In genomic region chr20:58441723-58442122, GRCh38 we compare ENCODE assay signal across 27 cellular contexts. TPM values are rescaled to one million over a fixed set of nuclear protein-coding genes. Genes with fewer than 3 reads are reported as not detected.
A peak's percentile ranks its signal among the peaks of the same experiment; 100 is the strongest.
DNase-seq lines count a peak whose midpoint lies in the region; ATAC-seq, FAIRE-seq and TF ChIP-seq lines count a peak whose summit lies in the region.
"Had no signal": no experiment of that assay in that cellular context is flagged by ENCODE, and none has a peak within 500 bp of the region (broad histone marks: within the 10 kb centered on the region; RNA-seq: fewer than 3 reads in every experiment).

No MANE protein-coding gene starts in this region.

- ATAC-seq in GM23338 = peak; percentile 61
- ATAC-seq in WTC11 = peak; percentile 56
- no peak for ATAC-seq in HG02571 (IDR thresholded peaks at IDR 0.05; ENCODE audit: unreplicated experiment)
- ATAC-seq: PC-3, Right ventricle myocardium inferior, SK-N-SH treated with all-trans-retinoic acid at 6 μM for 48 hours had no signal

- no peak overlapping the region for H2AK5ac ChIP-seq in H1 (ENCODE audit: low read depth, low read length)

- no peak overlapping the region for H2BK15ac ChIP-seq in H1 (ENCODE audit: low read length)

- no peaks in the 10 kb centered on the region for H3K23me2 ChIP-seq in H1 (ENCODE audit: low read depth, low read length)

- no peak for FAIRE-seq in H1 (lab: Jason Lieb, UNC)
- FAIRE-seq: G401.6, H54 had no signal

- H3K79me1 ChIP-seq in H1 (ENCODE audit: low read depth, low read length) = peaks cover 5% of the 10 kb centered on the region; the same call in 1 of the 2 replicates

- no peak overlapping the region for H3K4me3 ChIP-seq in GM23338
- no peak overlapping the region for H3K4me3 ChIP-seq in H1 (ENCODE audit: extremely low read depth in 1 of 4, insufficient read depth in 2 of 4, low read depth in 3 of 4, low read length in 4 of 4)
- H3K4me3 ChIP-seq: SJCRH30 had no signal

- POLR2A ChIA-PET in activated CD4-positive, alpha-beta T cell treated with anti-CD3 and anti-CD28 coated beads, Interleukin-2, amount 10 ng/mL, durations not matched to agents 7 days and 5 days (lab: Charles Lee) = interaction anchor here (0.6 kb wide), 1 partner anchor 9 kb away, joined by 3 read pairs; no protein-coding TSS in a partner anchor
- POLR2A ChIA-PET in WTC11 (lab: Charles Lee) (no interaction called here), H1 (lab: Charles Lee; ENCODE audit: partially characterized antibody) (interaction anchor here (0.7 to 1.0 kb wide), 2 partner anchors 12 to 93 kb away, joined by 3 read pairs; no protein-coding TSS in a partner anchor)

- no peak overlapping the region for H3K9ac ChIP-seq in H1 (replicated peaks in 1 of 4; ENCODE audit: extremely low read depth in 1 of 4, low read depth in 3 of 4, low read length in 3 of 4)
- H3K9ac ChIP-seq: KMS-11 had no signal

- no peak for DNase-seq in activated CD4-positive, alpha-beta T cell treated with anti-CD3 and anti-CD28 coated beads, Interleukin-2, amount 10 ng/mL, durations not matched to agents 24 days and 14 days
- no peak for DNase-seq in activated CD4-positive, alpha-beta T cell treated with anti-CD3 and anti-CD28 coated beads, Interleukin-2, amount 10 ng/mL, durations not matched to agents 7 days and 5 days
- DNase-seq in GM23338 (ENCODE audit: low spot score) (no peak), WTC11 (ENCODE audit: low spot score) (no peak), H1 (ENCODE audit: low read depth in 1 of 2, low spot score in 2 of 2) (no peak), anterior cingulate cortex (lab: John Stamatoyannopoulos, UW) (no peak), activated gamma-delta T cell treated with Interleukin-2 at 50 U/mL for 16 hours (no peak)
- DNase-seq: 8988T; ACHN; Caco-2; NCI-H1048; NCI-H1417; NCI-H1694; NCI-H2029 treated with DMSO at 0.1 percent for 48 hours; NCI-H446 treated with DMSO at 0.1 percent for 48 hours; NCI-H526; NCI-H82; NK-92 treated with Interleukin-12 subunit alpha and Interleukin-12 subunit beta, amount 100 ng/mL, for 24 hours; PC-3; SJCRH30 had no signal

- 0 out of 2 replicates have a peak, but pooled peaks cover 5% of the 10 kb centered on the region for H3K36me3 ChIP-seq in GM23338 (ENCODE audit: insufficient read depth)
- peaks cover 2 to 17% (median 5%) of the 10 kb centered on the region in 4 experiments; a peak in 3 of 8 replicates for H3K36me3 ChIP-seq in H1 (ENCODE audit: control insufficient read depth in 2 of 4, insufficient read depth in 4 of 4, low read length in 3 of 4)

- 0 out of 2 replicates have a peak overlapping the region, but pooled peaks have one; percentile 73 for H3K18ac ChIP-seq in H1 (ENCODE audit: extremely low read depth, low read length)

- H3K36me3 Mint-ChIP-seq in activated CD4-positive, alpha-beta T cell treated with anti-CD3 and anti-CD28 coated beads, Interleukin-2, amount 10 ng/mL, durations not matched to agents 24 days and 14 days (ENCODE audit: low read depth) = peaks cover 51% of the 10 kb centered on the region
- H3K36me3 Mint-ChIP-seq in activated CD4-positive, alpha-beta T cell treated with anti-CD3 and anti-CD28 coated beads, Interleukin-2, amount 10 ng/mL, durations not matched to agents 7 days and 5 days (ENCODE audit: low read depth) = peaks cover 31% of the 10 kb centered on the region
- peaks cover 36% of the 10 kb centered on the region; the same call in 2 of the 3 replicates for H3K36me3 Mint-ChIP-seq in GM23338 (ENCODE audit: low read depth)
- peaks cover 26% of the 10 kb centered on the region for H3K36me3 Mint-ChIP-seq in WTC11

- H3K27ac Mint-ChIP-seq in activated CD4-positive, alpha-beta T cell treated with anti-CD3 and anti-CD28 coated beads, Interleukin-2, amount 10 ng/mL, durations not matched to agents 24 days and 14 days = peak overlapping the region; percentile 59
- no peak overlapping the region for H3K27ac Mint-ChIP-seq in activated CD4-positive, alpha-beta T cell treated with anti-CD3 and anti-CD28 coated beads, Interleukin-2, amount 10 ng/mL, durations not matched to agents 7 days and 5 days
- H3K27ac Mint-ChIP-seq in GM23338 = no peak overlapping the region
- H3K27ac Mint-ChIP-seq in WTC11 = no peak overlapping the region

- H3K56ac ChIP-seq in H1 (replicated peaks; ENCODE audit: insufficient read length, low read depth, low read length) = no peak overlapping the region

- H3K9me3 Mint-ChIP-seq in activated CD4-positive, alpha-beta T cell treated with anti-CD3 and anti-CD28 coated beads, Interleukin-2, amount 10 ng/mL, durations not matched to agents 24 days and 14 days = no peaks in the 10 kb centered on the region
- H3K9me3 Mint-ChIP-seq in activated CD4-positive, alpha-beta T cell treated with anti-CD3 and anti-CD28 coated beads, Interleukin-2, amount 10 ng/mL, durations not matched to agents 7 days and 5 days = no peaks in the 10 kb centered on the region
- no peaks in the 10 kb centered on the region for H3K9me3 Mint-ChIP-seq in GM23338
- no peaks in the 10 kb centered on the region for H3K9me3 Mint-ChIP-seq in WTC11
- H3K9me3 Mint-ChIP-seq: IgD-negative memory B cell had no signal

- no peak overlapping the region for H2BK120ac ChIP-seq in H1 (replicated peaks; ENCODE audit: low read depth, low read length)

- no peak overlapping the region for H2AFZ ChIP-seq in GM23338
- no peak overlapping the region for H2AFZ ChIP-seq in H1 (ENCODE audit: low read length)

- H3K27me3 ChIP-seq in GM23338 (ENCODE audit: insufficient read depth) = no peaks in the 10 kb centered on the region
- no peaks in the 10 kb centered on the region for H3K27me3 ChIP-seq in H1 (replicated peaks in 1 of 4; ENCODE audit: control insufficient read depth in 3 of 4, extremely low read depth in 1 of 4, insufficient read depth in 3 of 4, low read length in 3 of 4)
- H3K27me3 ChIP-seq: SJCRH30 had no signal

- peak overlapping the region; percentile 21; the same call in 1 of the 2 replicates for H3K27ac ChIP-seq in GM23338 (ENCODE audit: low read depth)
- H3K27ac ChIP-seq in H1 (ENCODE audit: low read depth, low read length) = no peak overlapping the region
- H3K27ac ChIP-seq: KMS-11, SJCRH30 had no signal

- H3K9me2 ChIP-seq in GM23338 (ENCODE audit: insufficient read depth) = no peaks in the 10 kb centered on the region

- peaks cover 46% of the 10 kb centered on the region for H3K79me2 ChIP-seq in GM23338 (replicated peaks; ENCODE audit: insufficient read depth)
- peaks cover 7 to 37% of the 10 kb centered on the region in 2 experiments; a peak in 3 of 4 replicates for H3K79me2 ChIP-seq in H1 (ENCODE audit: control insufficient read depth in 1 of 2, insufficient read depth in 2 of 2, low read length in 2 of 2)

- no peak for TF ChIP-seq EP300 in H1 (IDR thresholded peaks at IDR 0.05; ENCODE audit: borderline replicate concordance in 1 of 2, low read depth in 2 of 2, low read length in 2 of 2)

- H4K8ac ChIP-seq in H1 (ENCODE audit: extremely low read depth, insufficient read depth, low read length) = no peak overlapping the region

- H3K4me1 Mint-ChIP-seq in activated CD4-positive, alpha-beta T cell treated with anti-CD3 and anti-CD28 coated beads, Interleukin-2, amount 10 ng/mL, durations not matched to agents 24 days and 14 days = peaks cover 29% of the 10 kb centered on the region
- H3K4me1 Mint-ChIP-seq in activated CD4-positive, alpha-beta T cell treated with anti-CD3 and anti-CD28 coated beads, Interleukin-2, amount 10 ng/mL, durations not matched to agents 7 days and 5 days = peaks cover 22% of the 10 kb centered on the region
- peaks cover 40% of the 10 kb centered on the region for H3K4me1 Mint-ChIP-seq in GM23338
- H3K4me1 Mint-ChIP-seq in WTC11 = peaks cover 48% of the 10 kb centered on the region

- no peak for TF ChIP-seq RAD21 in H1 (IDR thresholded peaks at IDR 0.05 in 1 of 2, conservative IDR thresholded peaks at IDR 0.05 in 1 of 2; ENCODE audit: low read depth in 2 of 2, low read length in 2 of 2)

- no peak overlapping the region for H3K23ac ChIP-seq in H1 (ENCODE audit: insufficient read length)

- H2BK5ac ChIP-seq in H1 (ENCODE audit: low read depth, low read length) = no peak overlapping the region

- CTCF ChIA-PET in activated CD4-positive, alpha-beta T cell treated with anti-CD3 and anti-CD28 coated beads, Interleukin-2, amount 10 ng/mL, durations not matched to agents 7 days and 5 days (lab: Charles Lee) = interaction anchor here (0.6 to 1.8 kb wide), 2 partner anchors 21 to 1966 kb away, joined by 4 read pairs; no protein-coding TSS in a partner anchor
- CTCF ChIA-PET in WTC11 (lab: Charles Lee) = interaction anchor here (0.9 to 1.4 kb wide), 3 partner anchors 40 to 194 kb away, joined by 3 to 5 read pairs (median 4); no protein-coding TSS in a partner anchor
- CTCF ChIA-PET in H1 (lab: Charles Lee; ENCODE audit: partially characterized antibody) = interaction anchor here (0.9 to 2.0 kb wide), 9 partner anchors 9 to 208 kb away, joined by 3 to 6 read pairs (median 3); no protein-coding TSS in a partner anchor

- H3K4ac ChIP-seq in H1 (replicated peaks; ENCODE audit: insufficient read length, low read depth, low read length) = no peak overlapping the region

- no peak for TF ChIP-seq POLR2A in H1 (IDR thresholded peaks at IDR 0.05; ENCODE audit: control extremely low read depth in 1 of 2, low read depth in 2 of 2, low read length in 2 of 2)

- no peaks in the 10 kb centered on the region; the same call in 1 of the 2 replicates for H3F3A ChIP-seq in GM23338 (replicated peaks; ENCODE audit: low read depth)

- H3K9me3 ChIP-seq in H1 (ENCODE audit: insufficient read depth in 2 of 2, low read depth in 1 of 2, low read length in 1 of 2) = no peaks in the 10 kb centered on the region
- H3K9me3 ChIP-seq: Caco-2, SJCRH30 had no signal

- H2BK20ac ChIP-seq in H1 (ENCODE audit: low read length) = no peak overlapping the region

- H3K4me1 ChIP-seq in GM23338 (ENCODE audit: insufficient read depth) = peaks cover 31% of the 10 kb centered on the region
- peaks cover 0 to 14% (median 10%) of the 10 kb centered on the region in 4 experiments; a peak in 4 of 7 replicates for H3K4me1 ChIP-seq in H1 (replicated peaks in 1 of 4; ENCODE audit: control insufficient read depth in 3 of 4, insufficient read depth in 4 of 4, low read length in 3 of 4)
- H3K4me1 ChIP-seq: SJCRH30 had no signal

- H4K91ac ChIP-seq in H1 (replicated peaks; ENCODE audit: insufficient read length, low read length) = no peak overlapping the region

- H3K4me2 ChIP-seq in GM23338 = peak overlapping the region; percentile 58; the same call in 1 of the 2 replicates
- H3K4me2 ChIP-seq in H1 (ENCODE audit: insufficient read depth in 1 of 2, low read depth in 2 of 2, low read length in 2 of 2) = no peak overlapping the region
- H3K4me2 ChIP-seq: KMS-11 had no signal

- no peak for TF ChIP-seq CTCF in GM23338 (conservative IDR thresholded peaks at IDR 0.05; ENCODE audit: low read depth in 2 of 2)
- no peak for TF ChIP-seq CTCF in WTC11 (IDR thresholded peaks at IDR 0.05)
- no peak for TF ChIP-seq CTCF in H1 (IDR thresholded peaks at IDR 0.05; ENCODE audit: control extremely low read depth in 1 of 3, insufficient read depth in 1 of 3, low read depth in 1 of 3, low read length in 3 of 3)

- no peak overlapping the region for H3K14ac ChIP-seq in H1 (ENCODE audit: insufficient read length)

- no peak overlapping the region for H2BK12ac ChIP-seq in H1 (ENCODE audit: low read depth, low read length)

- H4K20me1 ChIP-seq in GM23338 (replicated peaks; ENCODE audit: insufficient read depth) = no peaks in the 10 kb centered on the region; the same call in 1 of the 2 replicates
- no peaks in the 10 kb centered on the region for H4K20me1 ChIP-seq in H1 (replicated peaks in 1 of 2; ENCODE audit: control insufficient read depth in 1 of 2, insufficient read depth in 2 of 2, low read length in 2 of 2)

- no peak overlapping the region for H3K4me3 Mint-ChIP-seq in activated CD4-positive, alpha-beta T cell treated with anti-CD3 and anti-CD28 coated beads, Interleukin-2, amount 10 ng/mL, durations not matched to agents 24 days and 14 days
- no peak overlapping the region for H3K4me3 Mint-ChIP-seq in activated CD4-positive, alpha-beta T cell treated with anti-CD3 and anti-CD28 coated beads, Interleukin-2, amount 10 ng/mL, durations not matched to agents 7 days and 5 days
- H3K4me3 Mint-ChIP-seq in GM23338 = no peak overlapping the region
- H3K4me3 Mint-ChIP-seq in WTC11 = no peak overlapping the region
- H3K4me3 Mint-ChIP-seq: IgD-negative memory B cell had no signal

- intact Hi-C loops in activated CD4-positive, alpha-beta T cell treated with anti-CD3 and anti-CD28 coated beads, Interleukin-2, amount 10 ng/mL, durations not matched to agents 24 days and 14 days (cut with micrococcal nuclease) = loop anchor here (10.0 kb wide), 1 partner anchor 127 kb away; no protein-coding TSS in a partner anchor

- H3K27me3 Mint-ChIP-seq in activated CD4-positive, alpha-beta T cell treated with anti-CD3 and anti-CD28 coated beads, Interleukin-2, amount 10 ng/mL, durations not matched to agents 24 days and 14 days = no peaks in the 10 kb centered on the region
- H3K27me3 Mint-ChIP-seq in activated CD4-positive, alpha-beta T cell treated with anti-CD3 and anti-CD28 coated beads, Interleukin-2, amount 10 ng/mL, durations not matched to agents 7 days and 5 days = no peaks in the 10 kb centered on the region
- H3K27me3 Mint-ChIP-seq in GM23338 (ENCODE audit: insufficient read depth, low read depth, poor library complexity) (peaks cover 15% of the 10 kb centered on the region), WTC11 (ENCODE audit: low read depth) (no peaks in the 10 kb centered on the region)
- H3K27me3 Mint-ChIP-seq: IgD-negative memory B cell had no signal

- no peak overlapping the region for H4K5ac ChIP-seq in H1 (ENCODE audit: insufficient read length, low read depth, low read length)

RNA-seq across cellular contexts. Expression of gene VAPB, which starts 52.7 kb away (rescaled TPM):
- total RNA-seq in activated CD4-positive, alpha-beta T cell treated with anti-CD3 and anti-CD28 coated beads, Interleukin-2, amount 10 ng/mL, durations not matched to agents 24 days and 14 days = 35.0 and 36.5 TPM in 2 replicates
- 10 to 100 TPM; 31.0 to 39.1 TPM for total RNA-seq in activated CD4-positive, alpha-beta T cell treated with anti-CD3 and anti-CD28 coated beads, Interleukin-2, amount 10 ng/mL, durations not matched to agents 7 days and 5 days
- 22.9 and 24.7 TPM in 2 replicates for total RNA-seq in GM23338 (2014; rRNA removed; shearing (Covaris generic))
- 17.4 and 18.8 TPM in 2 replicates for polyA plus RNA-seq in GM23338 (2016; fragmentation: Nextera tagmentation; extraction: Ambion mirVana)
- 46.6 to 55.8 TPM (median 54.8 TPM) in 3 replicates for total RNA-seq in WTC11 (2021)
- total RNA-seq in H1 (2021; fragmentation: NEBNext Ultra II Directional; extraction: Animal tissue kit (Norgen Biotek cat#: 25700)) = 57.1 and 62.8 TPM in 2 replicates
- 20.8 and 24.4 TPM in 2 replicates for polyA plus RNA-seq in H1 (2011; rRNA removed)
- polyA plus RNA-seq in H1 (2011; cell fraction: cytosol; rRNA removed) = 28.6 TPM
- polyA plus RNA-seq in H1 (2011; cell fraction: nucleus; rRNA removed) = 17.8 TPM
- 41.8 to 48.7 TPM (median 43.8 TPM) in 4 replicates for polyA plus RNA-seq in H1 (2012, experiment 1 of 2)
- polyA plus RNA-seq in H1 (2012, experiment 2 of 2) = 19.7 TPM
- 24.6 TPM for polyA plus RNA-seq in H1 (2013, experiment 1 of 2)
- 28.1 TPM for polyA plus RNA-seq in H1 (2013, experiment 2 of 2)
- polyA minus RNA-seq in H1 (2011; rRNA and poly(A)+ RNA removed) = 16.9 and 17.8 TPM in 2 replicates
- 20.2 TPM for polyA minus RNA-seq in H1 (2011; cell fraction: cytosol; rRNA and poly(A)+ RNA removed)
- 15.5 TPM for polyA minus RNA-seq in H1 (2011; cell fraction: nucleus; rRNA and poly(A)+ RNA removed)
